In the genomic region with DNA sequence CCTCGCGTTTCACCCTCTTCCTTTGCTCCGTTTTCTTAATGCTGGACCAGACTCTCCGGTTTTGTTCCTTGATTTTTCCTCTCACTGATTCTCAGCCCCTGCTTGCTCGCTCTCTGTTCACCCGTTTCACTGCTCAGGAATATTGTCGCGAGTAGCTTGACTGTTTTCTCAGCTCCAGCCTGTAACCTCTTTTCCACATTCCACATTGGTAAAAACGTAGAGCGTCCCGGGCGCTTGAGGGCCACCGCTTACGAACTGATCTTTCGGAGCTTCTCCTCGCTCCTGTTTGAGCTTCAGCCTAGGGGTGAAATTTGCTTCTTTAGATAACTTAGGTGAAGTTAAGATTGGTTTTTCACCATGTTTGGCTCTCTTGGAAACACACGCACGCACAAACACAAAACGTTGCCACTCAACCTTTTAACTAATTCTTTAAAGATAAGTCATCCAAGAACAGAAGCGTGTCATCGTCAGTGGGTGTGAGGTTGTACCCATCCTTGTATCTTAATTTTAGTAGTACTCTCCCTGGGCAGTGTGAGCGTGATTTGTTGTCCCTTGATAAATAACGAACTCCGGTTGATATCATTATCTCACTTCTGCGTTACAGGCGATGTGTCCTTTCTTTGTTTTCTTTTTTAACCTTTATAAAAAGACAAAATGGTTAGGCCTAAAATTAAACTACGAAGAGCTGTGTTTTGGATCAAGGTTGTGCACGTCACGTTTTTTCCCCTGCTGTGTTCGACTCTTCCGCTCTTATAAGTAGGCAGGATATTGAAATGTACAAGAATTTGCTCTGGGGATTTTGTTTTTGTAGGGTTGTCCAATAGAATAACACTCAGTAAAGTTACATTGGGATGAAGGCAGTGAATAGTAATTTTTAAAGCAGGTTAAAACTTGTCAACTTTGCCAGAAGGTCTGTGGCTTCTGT, we compare ENCODE assay signal across 8 cellular contexts. TPM values are rescaled to one million over a fixed set of nuclear protein-coding genes. Genes with fewer than 3 reads are reported as not detected.
DNase-seq lines count a peak whose midpoint lies in the region; ATAC-seq and TF ChIP-seq lines count a peak whose summit lies in the region.

No MANE protein-coding gene starts in this region.

- peak; percentile 86 for DNase-seq in DMS 273 (lab: John Stamatoyannopoulos, UW; ENCODE audit: unreplicated experiment)
- DNase-seq in DMS 273 treated with DMSO at 0.1 percent for 48 hours (lab: John Stamatoyannopoulos, UW) = no peak
- peak in 1 of 2 experiments; percentile 64 for DNase-seq in SJCRH30
- peak in 2 of 4 donors; percentile 22 to 28 for DNase-seq in body of pancreas
- no peak for DNase-seq in sigmoid colon
- no peak for DNase-seq in GM20000 (ENCODE audit: low spot score)

- H3K9ac ChIP-seq in iPS-18a (ENCODE audit: low read length) = peak overlapping the region; percentile 94

- no peak for TF ChIP-seq CTCF in body of pancreas (IDR thresholded peaks at IDR 0.05)
- TF ChIP-seq CTCF in sigmoid colon (IDR thresholded peaks at IDR 0.05) = no peak
- TF ChIP-seq CTCF in GM20000 (IDR thresholded peaks at IDR 0.05; ENCODE audit: extremely low read depth, missing control alignments) = no peak

- ATAC-seq in HG03175 (IDR thresholded peaks at IDR 0.05; ENCODE audit: unreplicated experiment) (peak; percentile 4), body of pancreas (peak; percentile 39)

- no peaks in the 10 kb centered on the region; the same call in 1 of the 2 replicates for H3K36me3 ChIP-seq in SJCRH30
- no peaks in the 10 kb centered on the region for H3K36me3 ChIP-seq in body of pancreas (replicated peaks in 1 of 2; ENCODE audit: insufficient read depth in 1 of 2, low read depth in 2 of 2)
- no peaks in the 10 kb centered on the region for H3K36me3 ChIP-seq in iPS-18a (ENCODE audit: control insufficient read depth, low read depth, low read length)
- H3K36me3 ChIP-seq in sigmoid colon = no peaks in the 10 kb centered on the region

- H3K9me3 ChIP-seq in SJCRH30 (replicated peaks) = no peaks in the 10 kb centered on the region
- H3K9me3 ChIP-seq in body of pancreas = no peaks in the 10 kb centered on the region
- no peaks in the 10 kb centered on the region for H3K9me3 ChIP-seq in iPS-18a (ENCODE audit: control insufficient read depth, low read depth, low read length)
- no peaks in the 10 kb centered on the region for H3K9me3 ChIP-seq in sigmoid colon

- H3K27me3 ChIP-seq in SJCRH30 (no peaks in the 10 kb centered on the region), body of pancreas (no peaks in the 10 kb centered on the region), iPS-18a (ENCODE audit: control insufficient read depth, insufficient read depth, low read length) (no peaks in the 10 kb centered on the region), sigmoid colon (no peaks in the 10 kb centered on the region)

- H3K4me3 ChIP-seq in SJCRH30 = peak overlapping the region; percentile 89
- H3K4me3 ChIP-seq in body of pancreas = peak overlapping the region; percentile 82 to 98
- peak overlapping the region; percentile 92 for H3K4me3 ChIP-seq in iPS-18a (ENCODE audit: low read length)
- peak overlapping the region; percentile 74 to 90 (median 88) for H3K4me3 ChIP-seq in sigmoid colon

- H3K4me1 ChIP-seq in SJCRH30 (peaks cover 5% of the 10 kb centered on the region; the same call in 1 of the 2 replicates), body of pancreas (peaks cover 10% of the 10 kb centered on the region), iPS-18a (ENCODE audit: control insufficient read depth, low read depth, low read length) (peaks cover 10% of the 10 kb centered on the region), sigmoid colon (peaks cover 0 to 35% (median 30%) of the 10 kb centered on the region in 4 donors)

- WGBS in body of pancreas, 2 donors = 0 to 1% methylated on average over 31 of the region's 31 CpGs
- WGBS in sigmoid colon, 2 donors = 0 to 1% methylated on average over 31 of the region's 31 CpGs

- intact Hi-C loops in body of pancreas (cut with DNase I) (no loop called here), sigmoid colon (cut with DNase I) (loop anchor here (1.0 to 10.0 kb wide), 2 partner anchors 28 to 204 kb away; a partner anchor contains a TSS)

- TF ChIP-seq EP300 in sigmoid colon (IDR thresholded peaks at IDR 0.05) = no peak

- H3K27ac ChIP-seq in SJCRH30 (peak overlapping the region; percentile 72), body of pancreas (peak overlapping the region; percentile 89 to 99 (median 94)), iPS-18a (ENCODE audit: low read length) (peak overlapping the region; percentile 84), sigmoid colon (peak overlapping the region; percentile 96 to 99 (median 96))

- TF ChIP-seq POLR2A in body of pancreas (IDR thresholded peaks at IDR 0.05) (no peak), sigmoid colon (IDR thresholded peaks at IDR 0.05) (no peak)

RNA-seq across cellular contexts. Expression of a gene that starts 1.1 kb away (rescaled TPM):
- 49.1 and 51.3 TPM in 2 replicates for total RNA-seq in SJCRH30 (2014; rRNA removed; shearing (Covaris generic))
- 10 to 100 TPM; 27.5 to 28.3 TPM for total RNA-seq in body of pancreas
- total RNA-seq in sigmoid colon = 10 to 100 TPM; 35.5 to 44.6 (median 37.7) TPM
- polyA plus RNA-seq in sigmoid colon = 10 to 100 TPM; 22.8 to 30.4 (median 28.7) TPM

RNA-seq across cellular contexts. Expression of a gene that starts 28.6 kb away (rescaled TPM):
- total RNA-seq in SJCRH30 (2014; rRNA removed; shearing (Covaris generic)) = 34.7 and 47.1 TPM in 2 replicates
- total RNA-seq in body of pancreas = 10 to 100 TPM; 16.6 to 41.5 TPM
- total RNA-seq in sigmoid colon = 10 to 100 TPM; 20.9 to 41.0 (median 27.8) TPM
- polyA plus RNA-seq in sigmoid colon = 10 to 100 TPM in 2 of 3 donors, 1 to 10 TPM in 1; 9.6 to 15.6 (median 14.1) TPM

RNA-seq across cellular contexts. Expression of a gene that starts 28.7 kb away (rescaled TPM):
- total RNA-seq in SJCRH30 (2014; rRNA removed; shearing (Covaris generic)) = 1.7 and 2.7 TPM in 2 replicates
- total RNA-seq in body of pancreas (under 1 TPM in 1 of 2 donors, not detected in 1; 0.78 TPM), sigmoid colon (1 to 10 TPM; 1.6 to 2.6 (median 2.0) TPM)
- 1 to 10 TPM in 2 of 3 donors, under 1 TPM in 1; 0.76 to 1.2 (median 1.2) TPM for polyA plus RNA-seq in sigmoid colon
